Comparison of ENCODE assay signal across 6 cellular contexts in genomic region chr6:31740397-31741223, GRCh38. TPM values are rescaled to one million over a fixed set of nuclear protein-coding genes. Genes with fewer than 3 reads are reported as not detected.
DNase-seq lines count a peak whose midpoint lies in the region; ATAC-seq, FAIRE-seq and TF ChIP-seq lines count a peak whose summit lies in the region.

No MANE protein-coding gene starts in this region.

- peak overlapping the region; percentile 40 for H3K4ac ChIP-seq in H1 (replicated peaks; ENCODE audit: insufficient read length, low read depth, low read length)

- H3K79me2 ChIP-seq in H1 (ENCODE audit: control insufficient read depth in 1 of 2, insufficient read depth in 2 of 2, low read length in 2 of 2): peaks cover 0 to 10% of the 10 kb centered on the region in 2 experiments; a peak in 2 of 4 replicates

- peak overlapping the region; percentile 70 to 96 (median 92) for H3K9ac ChIP-seq in H1 (replicated peaks in 1 of 4; ENCODE audit: extremely low read depth in 1 of 4, low read depth in 3 of 4, low read length in 3 of 4)

- H3K18ac ChIP-seq in H1 (ENCODE audit: extremely low read depth, low read length): peak overlapping the region; percentile 98

- DNase-seq in A549 (ENCODE audit: low read depth in 1 of 2, low spot score in 1 of 2): no peak
- DNase-seq in Jurkat, Clone E6-1 (ENCODE audit: low read depth, low spot score): no peak
- no peak for DNase-seq in H1 (ENCODE audit: low read depth in 1 of 2, low spot score in 2 of 2)
- DNase-seq in retinal pigment epithelial cell (ENCODE audit: low read depth): no peak
- no peak for DNase-seq in activated CD4-positive, CD25-positive, alpha-beta regulatory T cell treated with anti-CD3 and anti-CD28 coated beads, Interleukin-2, amount 50 U/mL, for 72 hours

- H2BK20ac ChIP-seq in H1 (ENCODE audit: low read length): 0 out of 2 replicates have a peak overlapping the region, but pooled peaks have one; percentile 75

- peaks cover 0 to 12% (median 0%) of the 10 kb centered on the region in 4 experiments; a peak in 3 of 8 replicates for H3K36me3 ChIP-seq in H1 (ENCODE audit: control insufficient read depth in 2 of 4, insufficient read depth in 4 of 4, low read length in 3 of 4)

- FAIRE-seq in A549 (lab: Jason Lieb, UNC) (no peak), H1 (lab: Jason Lieb, UNC) (no peak)

- H2BK120ac ChIP-seq in H1 (replicated peaks; ENCODE audit: low read depth, low read length): peak overlapping the region; percentile 58

- ATAC-seq in A549 (no peak), GM18517 (IDR thresholded peaks at IDR 0.05; ENCODE audit: unreplicated experiment) (no peak)

- peak overlapping the region; percentile 86 to 89 for H3K27ac ChIP-seq in A549
- H3K27ac ChIP-seq in H1 (ENCODE audit: low read depth, low read length): peak overlapping the region; percentile 92

- no peak overlapping the region for H2AFZ ChIP-seq in H1 (ENCODE audit: low read length)

- no peaks in the 10 kb centered on the region for H3K27me3 ChIP-seq in H1 (replicated peaks in 1 of 4; ENCODE audit: control insufficient read depth in 3 of 4, extremely low read depth in 1 of 4, insufficient read depth in 3 of 4, low read length in 3 of 4)

- H3K14ac ChIP-seq in H1 (ENCODE audit: insufficient read length): no peak overlapping the region

- no peaks in the 10 kb centered on the region for H4K20me1 ChIP-seq in H1 (replicated peaks in 1 of 2; ENCODE audit: control insufficient read depth in 1 of 2, insufficient read depth in 2 of 2, low read length in 2 of 2)

- H4K91ac ChIP-seq in H1 (replicated peaks; ENCODE audit: insufficient read length, low read length): peak overlapping the region; percentile 75

- no peak overlapping the region for H3K23ac ChIP-seq in H1 (ENCODE audit: insufficient read length)

- H3K79me1 ChIP-seq in H1 (ENCODE audit: low read depth, low read length): no peaks in the 10 kb centered on the region

- H3K4me3 ChIP-seq in A549 (peak overlapping the region; percentile 67), H1 (ENCODE audit: extremely low read depth in 1 of 4, insufficient read depth in 2 of 4, low read depth in 3 of 4, low read length in 4 of 4) (peak overlapping the region; percentile 36 to 65 (median 47)), retinal pigment epithelial cell (ENCODE audit: low read length) (peak overlapping the region; percentile 87)
- H3K4me3 ChIP-seq in Jurkat, Clone E6-1 (ENCODE audit: low read length): peak overlapping the region; percentile 98

- H3K4me1 ChIP-seq in A549: peaks cover 42% of the 10 kb centered on the region
- peaks cover 16 to 22% (median 21%) of the 10 kb centered on the region in 4 experiments for H3K4me1 ChIP-seq in H1 (replicated peaks in 1 of 4; ENCODE audit: control insufficient read depth in 3 of 4, insufficient read depth in 4 of 4, low read length in 3 of 4)

- TF ChIP-seq POLR2A in A549 (IDR thresholded peaks at IDR 0.05; ENCODE audit: low read length): no peak
- TF ChIP-seq POLR2A in H1 (IDR thresholded peaks at IDR 0.05; ENCODE audit: control extremely low read depth in 1 of 2, low read depth in 2 of 2, low read length in 2 of 2): peak in 1 of 2 experiments; percentile 58; a peak in 1 of 3 replicates

- peak overlapping the region; percentile 80 for H3K56ac ChIP-seq in H1 (replicated peaks; ENCODE audit: insufficient read length, low read depth, low read length)

- peak overlapping the region; percentile 98 for H2BK5ac ChIP-seq in H1 (ENCODE audit: low read depth, low read length)

- peak overlapping the region; percentile 70 for H4K5ac ChIP-seq in H1 (ENCODE audit: insufficient read length, low read depth, low read length)

- peak overlapping the region; percentile 88; the same call in 1 of the 2 replicates for H2BK12ac ChIP-seq in H1 (ENCODE audit: low read depth, low read length)

- peak overlapping the region; percentile 93; the same call in 1 of the 2 replicates for H2BK15ac ChIP-seq in H1 (ENCODE audit: low read length)

- no peak for TF ChIP-seq EP300 in A549 (IDR thresholded peaks at IDR 0.05)
- no peak for TF ChIP-seq EP300 in H1 (IDR thresholded peaks at IDR 0.05; ENCODE audit: borderline replicate concordance in 1 of 2, low read depth in 2 of 2, low read length in 2 of 2)

- H4K8ac ChIP-seq in H1 (ENCODE audit: extremely low read depth, insufficient read depth, low read length): peak overlapping the region; percentile 98; the same call in 1 of the 2 replicates

- CTCF ChIA-PET in A549 (lab: Yijun Ruan, JAX): interaction anchor here (0.6 to 4.5 kb wide), 3 partner anchors 11 to 29 kb away, joined by 5 to 30 read pairs (median 12); partner anchors contain the start of gene DDAH2
- CTCF ChIA-PET in H1 (lab: Charles Lee; ENCODE audit: partially characterized antibody): interaction anchor here (0.8 to 5.9 kb wide), 14 partner anchors 11 to 160 kb away, joined by 3 to 52 read pairs (median 4); partner anchors contain the start of genes DDAH2, MPIG6B, SAPCD1 and VARS1

- H3K9me3 ChIP-seq in A549 (no peaks in the 10 kb centered on the region), H1 (ENCODE audit: insufficient read depth in 2 of 2, low read depth in 1 of 2, low read length in 1 of 2) (no peaks in the 10 kb centered on the region; a peak in 1 of 4 replicates)

- H3K23me2 ChIP-seq in H1 (ENCODE audit: low read depth, low read length): peaks cover 11% of the 10 kb centered on the region

- POLR2A ChIA-PET in A549 (lab: Yijun Ruan, JAX) (no interaction called here), H1 (lab: Charles Lee; ENCODE audit: partially characterized antibody) (interaction anchor here (0.6 to 8.7 kb wide), 44 partner anchors 10 to 199 kb away, joined by 3 to 73 read pairs (median 8); partner anchors contain the start of genes ABHD16A, APOM, ATP6V1G2 and BAG6)

- peak overlapping the region; percentile 68 for H2AK5ac ChIP-seq in H1 (ENCODE audit: low read depth, low read length)

- TF ChIP-seq CTCF in A549 (IDR thresholded peaks at IDR 0.05) (no peak), H1 (IDR thresholded peaks at IDR 0.05; ENCODE audit: control extremely low read depth in 1 of 3, insufficient read depth in 1 of 3, low read depth in 1 of 3, low read length in 3 of 3) (no peak), retinal pigment epithelial cell (conservative IDR thresholded peaks at IDR 0.05; ENCODE audit: low read depth, low read length) (no peak)

- H3K4me2 ChIP-seq in A549 (peak overlapping the region; percentile 88), H1 (ENCODE audit: insufficient read depth in 1 of 2, low read depth in 2 of 2, low read length in 2 of 2) (peak overlapping the region; percentile 86 to 99)

- WGBS in A549 (ENCODE audit: missing lambda C conversion rate): 27% methylated on average over 28 of the region's 29 CpGs
- 57% methylated on average over 26 of the region's 29 CpGs; no CpG with 5 or more reads in 1 of the 2 experiments for WGBS in H1 (ENCODE audit: extremely low coverage in 1 of 2, insufficient coverage in 1 of 2, insufficient read length in 1 of 2, insufficient replicate concordance in 2 of 2, low coverage in 1 of 2, low lambda C conversion rate in 2 of 2, missing lambda C conversion rate in 1 of 2), 2 experiments

- TF ChIP-seq RAD21 in A549 (conservative IDR thresholded peaks at IDR 0.05 in 1 of 2, IDR thresholded peaks at IDR 0.05 in 1 of 2) (no peak), H1 (IDR thresholded peaks at IDR 0.05 in 1 of 2, conservative IDR thresholded peaks at IDR 0.05 in 1 of 2; ENCODE audit: low read depth in 2 of 2, low read length in 2 of 2) (no peak)

RNA-seq across cellular contexts. Expression of gene MSH5, which starts 0.8 kb away (rescaled TPM):
- polyA plus RNA-seq in A549 (2011; rRNA removed) (36.5 and 42.6 TPM in 2 replicates), A549 (2017; fragmentation: RNase III; extraction: RNeasy Plus Mini Kit Qiagen cat#74134 plus additional on column Dnase treatment) (17.1 to 18.8 TPM (median 17.4 TPM) in 3 replicates), H1 (2011; rRNA removed) (26.5 and 34.5 TPM in 2 replicates)
- 24.2 and 25.0 TPM in 2 replicates for polyA plus RNA-seq in A549 (2012; cell fraction: cytosol; rRNA removed)
- polyA plus RNA-seq in A549 (2012; cell fraction: nucleus; rRNA removed): 194 and 283 TPM in 2 replicates
- polyA minus RNA-seq in A549 (2011; rRNA and poly(A)+ RNA removed): 37.9 and 48.0 TPM in 2 replicates
- 109 TPM for polyA plus RNA-seq in Jurkat, Clone E6-1 (2012; ENCODE audit: insufficient read depth, insufficient read length)
- 21.3 and 25.3 TPM in 2 replicates for total RNA-seq in H1 (2021; fragmentation: NEBNext Ultra II Directional; extraction: Animal tissue kit (Norgen Biotek cat#: 25700))
- 29.5 TPM for polyA plus RNA-seq in H1 (2011; cell fraction: cytosol; rRNA removed)
- 149 TPM for polyA plus RNA-seq in H1 (2011; cell fraction: nucleus; rRNA removed)
- 16.0 to 22.5 TPM (median 20.5 TPM) in 4 replicates for polyA plus RNA-seq in H1 (2012, experiment 1 of 2)
- polyA plus RNA-seq in H1 (2012, experiment 2 of 2): 5.4 TPM
- 15.6 TPM for polyA plus RNA-seq in H1 (2013, experiment 1 of 2)
- 14.5 TPM for polyA plus RNA-seq in H1 (2013, experiment 2 of 2)
- polyA minus RNA-seq in H1 (2011; rRNA and poly(A)+ RNA removed): 36.0 and 38.2 TPM in 2 replicates
- 19.8 TPM for polyA minus RNA-seq in H1 (2011; cell fraction: cytosol; rRNA and poly(A)+ RNA removed)
- polyA minus RNA-seq in H1 (2011; cell fraction: nucleus; rRNA and poly(A)+ RNA removed): 72.1 TPM

RNA-seq across cellular contexts. Expression of gene CLIC1, which starts 4.3 kb away (rescaled TPM):
- polyA plus RNA-seq in A549 (2011; rRNA removed) (346 and 397 TPM in 2 replicates), A549 (2017; fragmentation: RNase III; extraction: RNeasy Plus Mini Kit Qiagen cat#74134 plus additional on column Dnase treatment) (249 to 283 TPM (median 251 TPM) in 3 replicates), H1 (2011; rRNA removed) (236 and 277 TPM in 2 replicates)
- polyA plus RNA-seq in A549 (2012; cell fraction: cytosol; rRNA removed): 342 and 358 TPM in 2 replicates
- 234 and 248 TPM in 2 replicates for polyA plus RNA-seq in A549 (2012; cell fraction: nucleus; rRNA removed)
- polyA minus RNA-seq in A549 (2011; rRNA and poly(A)+ RNA removed): 270 and 354 TPM in 2 replicates
- polyA plus RNA-seq in Jurkat, Clone E6-1 (2012; ENCODE audit: insufficient read depth, insufficient read length): 526 TPM
- 250 and 259 TPM in 2 replicates for total RNA-seq in H1 (2021; fragmentation: NEBNext Ultra II Directional; extraction: Animal tissue kit (Norgen Biotek cat#: 25700))
- 288 TPM for polyA plus RNA-seq in H1 (2011; cell fraction: cytosol; rRNA removed)
- 199 TPM for polyA plus RNA-seq in H1 (2011; cell fraction: nucleus; rRNA removed)
- polyA plus RNA-seq in H1 (2012, experiment 1 of 2): 240 to 286 TPM (median 280 TPM) in 4 replicates
- polyA plus RNA-seq in H1 (2012, experiment 2 of 2): 482 TPM
- 173 TPM for polyA plus RNA-seq in H1 (2013, experiment 1 of 2)
- polyA plus RNA-seq in H1 (2013, experiment 2 of 2): 202 TPM
- polyA minus RNA-seq in H1 (2011; rRNA and poly(A)+ RNA removed): 255 and 293 TPM in 2 replicates
- polyA minus RNA-seq in H1 (2011; cell fraction: cytosol; rRNA and poly(A)+ RNA removed): 101 TPM
- polyA minus RNA-seq in H1 (2011; cell fraction: nucleus; rRNA and poly(A)+ RNA removed): 83.5 TPM

RNA-seq across cellular contexts. Expression of gene DDAH2, which starts 11.5 kb away (rescaled TPM):
- 19.3 and 20.6 TPM in 2 replicates for polyA plus RNA-seq in A549 (2011; rRNA removed)
- polyA plus RNA-seq in A549 (2012; cell fraction: cytosol; rRNA removed): 34.2 and 40.9 TPM in 2 replicates
- polyA plus RNA-seq in A549 (2012; cell fraction: nucleus; rRNA removed): 34.2 and 38.0 TPM in 2 replicates
- 44.8 to 57.3 TPM (median 54.5 TPM) in 3 replicates for polyA plus RNA-seq in A549 (2017; fragmentation: RNase III; extraction: RNeasy Plus Mini Kit Qiagen cat#74134 plus additional on column Dnase treatment)
- 10.5 and 15.5 TPM in 2 replicates for polyA minus RNA-seq in A549 (2011; rRNA and poly(A)+ RNA removed)
- polyA plus RNA-seq in Jurkat, Clone E6-1 (2012; ENCODE audit: insufficient read depth, insufficient read length): 75.5 TPM
- 53.3 and 55.5 TPM in 2 replicates for total RNA-seq in H1 (2021; fragmentation: NEBNext Ultra II Directional; extraction: Animal tissue kit (Norgen Biotek cat#: 25700))
- 73.5 and 104 TPM in 2 replicates for polyA plus RNA-seq in H1 (2011; rRNA removed)
- polyA plus RNA-seq in H1 (2011; cell fraction: cytosol; rRNA removed): 80.1 TPM
- 78.9 TPM for polyA plus RNA-seq in H1 (2011; cell fraction: nucleus; rRNA removed)
- 46.0 to 78.4 TPM (median 71.9 TPM) in 4 replicates for polyA plus RNA-seq in H1 (2012, experiment 1 of 2)
- 53.9 TPM for polyA plus RNA-seq in H1 (2012, experiment 2 of 2)
- 32.1 TPM for polyA plus RNA-seq in H1 (2013, experiment 1 of 2)
- 36.0 TPM for polyA plus RNA-seq in H1 (2013, experiment 2 of 2)
- 15.2 and 19.8 TPM in 2 replicates for polyA minus RNA-seq in H1 (2011; rRNA and poly(A)+ RNA removed)
- 28.8 TPM for polyA minus RNA-seq in H1 (2011; cell fraction: cytosol; rRNA and poly(A)+ RNA removed)
- polyA minus RNA-seq in H1 (2011; cell fraction: nucleus; rRNA and poly(A)+ RNA removed): 13.7 TPM

RNA-seq across cellular contexts. Expression of gene MPIG6B, which starts 17.4 kb away (rescaled TPM):
- polyA plus RNA-seq in A549 (2011; rRNA removed) (not detected in 2 replicates), A549 (2017; fragmentation: RNase III; extraction: RNeasy Plus Mini Kit Qiagen cat#74134 plus additional on column Dnase treatment) (not detected in 3 replicates), H1 (2011; rRNA removed) (0.18 and 0.33 TPM in 2 replicates)
- polyA plus RNA-seq in A549 (2012; cell fraction: cytosol; rRNA removed): not detected in 2 replicates
- not detected in 2 replicates for polyA plus RNA-seq in A549 (2012; cell fraction: nucleus; rRNA removed)
- not detected in 2 replicates for polyA minus RNA-seq in A549 (2011; rRNA and poly(A)+ RNA removed)
- 2.3 TPM for polyA plus RNA-seq in Jurkat, Clone E6-1 (2012; ENCODE audit: insufficient read depth, insufficient read length)
- total RNA-seq in H1 (2021; fragmentation: NEBNext Ultra II Directional; extraction: Animal tissue kit (Norgen Biotek cat#: 25700)): not detected in 2 replicates
- 0.14 TPM for polyA plus RNA-seq in H1 (2011; cell fraction: cytosol; rRNA removed)
- 0.31 TPM for polyA plus RNA-seq in H1 (2011; cell fraction: nucleus; rRNA removed)
- polyA plus RNA-seq in H1 (2012, experiment 1 of 2): 0.17 to 0.73 TPM (median 0.19 TPM) in 4 replicates
- 0.12 TPM for polyA plus RNA-seq in H1 (2012, experiment 2 of 2)
- polyA plus RNA-seq in H1 (2013, experiment 1 of 2): 0.04 TPM
- 0.06 TPM for polyA plus RNA-seq in H1 (2013, experiment 2 of 2)
- 0.13 TPM in 1 of 2 replicates, not detected in the other for polyA minus RNA-seq in H1 (2011; rRNA and poly(A)+ RNA removed)
- not detected for polyA minus RNA-seq in H1 (2011; cell fraction: cytosol; rRNA and poly(A)+ RNA removed)
- polyA minus RNA-seq in H1 (2011; cell fraction: nucleus; rRNA and poly(A)+ RNA removed): not detected

RNA-seq across cellular contexts. Expression of gene LY6G6C, which starts 19.1 kb away (rescaled TPM):
- polyA plus RNA-seq in A549 (2011; rRNA removed): 0.08 and 0.11 TPM in 2 replicates
- 0.04 and 0.09 TPM in 2 replicates for polyA plus RNA-seq in A549 (2012; cell fraction: cytosol; rRNA removed)
- polyA plus RNA-seq in A549 (2012; cell fraction: nucleus; rRNA removed): 0.64 and 0.91 TPM in 2 replicates
- 0.11 to 0.21 TPM in 2 of 3 replicates, not detected in the other for polyA plus RNA-seq in A549 (2017; fragmentation: RNase III; extraction: RNeasy Plus Mini Kit Qiagen cat#74134 plus additional on column Dnase treatment)
- not detected in 2 replicates for polyA minus RNA-seq in A549 (2011; rRNA and poly(A)+ RNA removed)
- not detected for polyA plus RNA-seq in Jurkat, Clone E6-1 (2012; ENCODE audit: insufficient read depth, insufficient read length)
- total RNA-seq in H1 (2021; fragmentation: NEBNext Ultra II Directional; extraction: Animal tissue kit (Norgen Biotek cat#: 25700)): 0.33 TPM in 1 of 2 replicates, not detected in the other
- polyA plus RNA-seq in H1 (2011; rRNA removed): 0.23 and 0.49 TPM in 2 replicates
- 0.23 TPM for polyA plus RNA-seq in H1 (2011; cell fraction: cytosol; rRNA removed)
- polyA plus RNA-seq in H1 (2011; cell fraction: nucleus; rRNA removed): 1.0 TPM
- polyA plus RNA-seq in H1 (2012, experiment 1 of 2): 0.19 to 0.37 TPM (median 0.21 TPM) in 4 replicates
- not detected for polyA plus RNA-seq in H1 (2012, experiment 2 of 2)
- polyA plus RNA-seq in H1 (2013, experiment 1 of 2): 0.12 TPM
- 0.11 TPM for polyA plus RNA-seq in H1 (2013, experiment 2 of 2)
- polyA minus RNA-seq in H1 (2011; rRNA and poly(A)+ RNA removed): not detected in 2 replicates
- not detected for polyA minus RNA-seq in H1 (2011; cell fraction: cytosol; rRNA and poly(A)+ RNA removed)
- not detected for polyA minus RNA-seq in H1 (2011; cell fraction: nucleus; rRNA and poly(A)+ RNA removed)

Comparison
In these comparisons a context has a peak if more than half of its experiments do, and no peak if none do; other contexts are left out.
1. H3K4me3 ChIP-seq: peak in every context shown above with its lines; median percentile 98 in Jurkat, Clone E6-1; 87 in retinal pigment epithelial cell; 67 in A549; 47 in H1.
2. Of the 18 proteins assayed by ChIP-seq in both H1 and A549: peak only in H1: RNF2; only in A549: none; in both: none; in neither: 16; mixed calls (peak in some experiments, not most) for 1.